ENCODE assay signal across 27 cellular contexts in genomic region chr1:204335085-204335484, GRCh38. TPM values are rescaled to one million over a fixed set of nuclear protein-coding genes. Genes with fewer than 3 reads are reported as not detected.
DNase-seq lines count a peak whose midpoint lies in the region; ATAC-seq and TF ChIP-seq lines count a peak whose summit lies in the region.
"Had no signal": no experiment of that assay in that cellular context is flagged by ENCODE, and none has a peak within 500 bp of the region (broad histone marks: within the 10 kb centered on the region; RNA-seq: fewer than 3 reads in every experiment).

No MANE protein-coding gene starts in this region.

- intact Hi-C loops in transverse colon (cut with DNase I; ENCODE audit: low total_unique reads) = no loop called here

- H3K4me3 ChIP-seq in transverse colon = no peak overlapping the region
- H3K4me3 ChIP-seq: esophagus muscularis mucosa, GM23248 had no signal

- peaks cover 22 to 82% (median 52%) of the 10 kb centered on the region in 4 donors for H3K4me1 ChIP-seq in transverse colon

- no peaks in the 10 kb centered on the region for H3K36me3 ChIP-seq in transverse colon
- H3K36me3 ChIP-seq: esophagus muscularis mucosa had no signal

- in situ Hi-C loops in transverse colon (cut with MboI; ENCODE audit: low pct_ligation_motif_present in 1 of 4, low pct_unique_long_range_greater_than_20kb in 1 of 4, low sequenced_read_pairs in 3 of 4) = no loop called here

- DNase-seq in NCI-H82 (lab: John Stamatoyannopoulos, UW) (peak; percentile 40), NCI-H82 treated with DMSO at 0.1 percent for 48 hours (lab: John Stamatoyannopoulos, UW; ENCODE audit: unreplicated experiment) (no peak), NCI-H446 treated with DMSO at 0.1 percent for 48 hours (lab: John Stamatoyannopoulos, UW) (peak; percentile 87), dermis blood vessel endothelial cell (peak; percentile 36), transverse colon (no peak)
- DNase-seq in stimulated activated naive CD4-positive, alpha-beta T cell (lab: John Stamatoyannopoulos, UW) = no peak
- DNase-seq: activated CD4-positive, alpha-beta memory T cell treated with anti-CD3 and anti-CD28 coated beads for 36 hours; activated CD8-positive, alpha-beta memory T cell treated with anti-CD3 and anti-CD28 coated beads, Interleukin-2, amount 50 U/mL, for 48 hours; activated naive CD8-positive, alpha-beta T cell treated with anti-CD3 and anti-CD28 coated beads, Interleukin-2, amount 10 ng/mL, durations not matched to agents 7 days and 5 days; DMS53; effector memory CD8-positive, alpha-beta T cell; GM23248; hippocampal formation; left ventricle myocardium superior; midbrain; natural killer cell; NCI-H1417; NCI-H2227 treated with DMSO at 0.1 percent for 48 hours; NCI-H774; retina had no signal

- no peak for TF ChIP-seq POLR2A in transverse colon (IDR thresholded peaks at IDR 0.05)

- 78 to 100% methylated on average over 1 of the region's 1 CpG for WGBS in transverse colon (ENCODE audit: low coverage in 1 of 2), 2 donors

- TF ChIP-seq EP300 in transverse colon (IDR thresholded peaks at IDR 0.05; ENCODE audit: low read depth) = no peak

- no peaks in the 10 kb centered on the region for H3K9me3 ChIP-seq in transverse colon
- H3K9me3 ChIP-seq: esophagus muscularis mucosa had no signal

- ATAC-seq in HG02759 (IDR thresholded peaks at IDR 0.05; ENCODE audit: unreplicated experiment) = no peak
- ATAC-seq in HG02885 (IDR thresholded peaks at IDR 0.05; ENCODE audit: poor library complexity, unreplicated experiment) = no peak
- ATAC-seq: activated CD4-positive, CD25-positive, alpha-beta regulatory T cell treated with anti-CD3 and anti-CD28 coated beads, Interleukin-2, amount 50 U/mL, for 24 hours; activated T-helper 17 cell treated with anti-CD3 and anti-CD28 coated beads, Interleukin-2, amount 50 U/mL, for 72 hours; effector memory CD8-positive, alpha-beta T cell; left ventricle myocardium superior; natural killer cell; Right ventricle myocardium inferior; stimulated activated effector memory CD8-positive, alpha-beta T cell treated with anti-CD3 and anti-CD28 coated beads, Interleukin-12 subunit alpha, Interleukin-12 subunit beta, amount 100 ng/mL, for 72 hours had no signal

- no peak for TF ChIP-seq CTCF in transverse colon (IDR thresholded peaks at IDR 0.05)

- peak overlapping the region in 3 of 4 donors; percentile 10 to 94 (median 43) for H3K27ac ChIP-seq in transverse colon
- H3K27ac ChIP-seq: esophagus muscularis mucosa, GM23248 had no signal

- H3K27me3 ChIP-seq in transverse colon = no peaks in the 10 kb centered on the region

RNA-seq across cellular contexts. Expression of gene PLEKHA6, which starts 24.6 kb away (rescaled TPM):
- total RNA-seq in dermis blood vessel endothelial cell (0.51 and 3.5 TPM in 2 replicates), transverse colon (100 to 1,000 TPM in 1 of 4 donors, 10 to 100 TPM in 3; 58.7 to 209 (median 97.9) TPM)

Comparison
In these comparisons a context has a peak if more than half of its experiments do, and no peak if none do; other contexts are left out.
1. DNase-seq: peak in NCI-H82 (single experiment), NCI-H446 treated with DMSO at 0.1 percent for 48 hours (single experiment) and dermis blood vessel endothelial cell (single experiment); none in NCI-H82 treated with DMSO at 0.1 percent for 48 hours (single experiment), transverse colon (single experiment) and stimulated activated naive CD4-positive, alpha-beta T cell (0 of 6).
2. RNA of gene PLEKHA6, which starts 24.6 kb away (total RNA-seq): 58.7 to 209 TPM in transverse colon; 0.51 to 3.5 TPM in dermis blood vessel endothelial cell; every median in the first group is over 10 times any median in the second.